Comparison of ENCODE assay signal across 10 cellular contexts in the genomic region with DNA sequence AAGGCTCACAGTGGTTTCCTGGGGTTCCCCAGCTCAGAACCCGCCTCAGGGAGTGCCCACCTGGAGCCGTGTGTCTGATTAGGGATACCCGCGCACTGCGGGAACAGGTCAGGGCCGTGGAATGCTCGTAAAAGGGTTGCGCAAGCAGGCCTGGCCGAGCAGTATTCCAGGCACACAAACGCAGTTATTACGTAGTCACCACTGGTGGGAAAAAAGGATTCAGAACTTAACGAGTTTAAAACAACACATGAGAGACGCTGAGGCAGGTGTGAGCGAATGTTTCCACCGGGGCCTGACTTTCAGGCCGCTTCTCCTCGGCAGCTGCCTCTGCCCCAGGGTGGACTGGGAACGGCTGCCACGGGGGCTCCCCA. TPM values are rescaled to one million over a fixed set of nuclear protein-coding genes. Genes with fewer than 3 reads are reported as not detected.
DNase-seq lines count a peak whose midpoint lies in the region; TF ChIP-seq lines count a peak whose summit lies in the region.
"Had no signal": no experiment of that assay in that cellular context is flagged by ENCODE, and none has a peak within 500 bp of the region (broad histone marks: within the 10 kb centered on the region; RNA-seq: fewer than 3 reads in every experiment).

No MANE protein-coding gene starts in this region.

- H3K9me3 Mint-ChIP-seq in activated CD4-positive, alpha-beta memory T cell treated with anti-CD3 and anti-CD28 coated beads, Interleukin-2, amount 10 ng/mL, durations not matched to agents 7 days and 5 days = peaks cover 3% of the 10 kb centered on the region
- no peaks in the 10 kb centered on the region for H3K9me3 Mint-ChIP-seq in activated T-helper 1 cell treated with anti-CD3 and anti-CD28 coated beads, Interleukin-12 subunit alpha, Interleukin-12 subunit beta, Interleukin-2, Interleukin-4 antibody, amounts not matched to agents 30 ng/mL and 10 ng/mL and 1 ng/mL, durations not matched to agents 14 hours and 24 hours and 36 hours

- DNase-seq in HCEC 1CT (peak; percentile 69), RPMI7951 (ENCODE audit: low read depth) (peak; percentile 60), foreskin fibroblast (peak; percentile 85 to 93), transverse colon (peak; percentile 57), GM13976 (ENCODE audit: low spot score) (no peak)
- DNase-seq in activated CD4-positive, alpha-beta memory T cell treated with anti-CD3 and anti-CD28 coated beads, Interleukin-2, amount 10 ng/mL, durations not matched to agents 7 days and 5 days = no peak
- DNase-seq in activated T-helper 1 cell treated with anti-CD3 and anti-CD28 coated beads, Interleukin-12 subunit alpha, Interleukin-12 subunit beta, Interleukin-2, Interleukin-4 antibody, amounts not matched to agents 30 ng/mL and 10 ng/mL and 1 ng/mL, durations not matched to agents 14 hours and 24 hours and 36 hours (ENCODE audit: low spot score) = no peak
- DNase-seq: activated CD8-positive, alpha-beta memory T cell treated with anti-CD3 and anti-CD28 coated beads, Interleukin-2, amount 50 U/mL, for 4 hours; NCI-H1694 treated with DMSO at 0.1 percent for 48 hours had no signal

- TF ChIP-seq CTCF in foreskin fibroblast (IDR thresholded peaks at IDR 0.05; ENCODE audit: low read depth, low read length) (no peak), transverse colon (IDR thresholded peaks at IDR 0.05) (no peak), GM13976 (IDR thresholded peaks at IDR 0.05; ENCODE audit: borderline replicate concordance, control extremely low read depth, extremely low read depth, insufficient read depth, missing control alignments) (no peak)

- H3K36me3 ChIP-seq in transverse colon = no peaks in the 10 kb centered on the region

- no peak for TF ChIP-seq POLR2A in transverse colon (IDR thresholded peaks at IDR 0.05)

- H3K27me3 ChIP-seq in transverse colon = peaks cover 16% of the 10 kb centered on the region

- 10 to 32% methylated on average over 2 to 8 of the region's 19 CpGs for WGBS in transverse colon (ENCODE audit: low coverage in 1 of 2), 2 donors

- H3K4me3 Mint-ChIP-seq in activated CD4-positive, alpha-beta memory T cell treated with anti-CD3 and anti-CD28 coated beads, Interleukin-2, amount 10 ng/mL, durations not matched to agents 7 days and 5 days = no peak overlapping the region
- H3K4me3 Mint-ChIP-seq in activated T-helper 1 cell treated with anti-CD3 and anti-CD28 coated beads, Interleukin-12 subunit alpha, Interleukin-12 subunit beta, Interleukin-2, Interleukin-4 antibody, amounts not matched to agents 30 ng/mL and 10 ng/mL and 1 ng/mL, durations not matched to agents 14 hours and 24 hours and 36 hours = no peak overlapping the region

- intact Hi-C loops in transverse colon (cut with DNase I; ENCODE audit: low total_unique reads) = no loop called here
- intact Hi-C loops in activated T-helper 1 cell treated with anti-CD3 and anti-CD28 coated beads, Interleukin-12 subunit alpha, Interleukin-12 subunit beta, Interleukin-2, Interleukin-4 antibody, amounts not matched to agents 30 ng/mL and 10 ng/mL and 1 ng/mL, durations not matched to agents 14 hours and 24 hours and 36 hours (cut with micrococcal nuclease) = no loop called here

- no peaks in the 10 kb centered on the region for H3K27me3 Mint-ChIP-seq in activated CD4-positive, alpha-beta memory T cell treated with anti-CD3 and anti-CD28 coated beads, Interleukin-2, amount 10 ng/mL, durations not matched to agents 7 days and 5 days
- no peaks in the 10 kb centered on the region for H3K27me3 Mint-ChIP-seq in activated T-helper 1 cell treated with anti-CD3 and anti-CD28 coated beads, Interleukin-12 subunit alpha, Interleukin-12 subunit beta, Interleukin-2, Interleukin-4 antibody, amounts not matched to agents 30 ng/mL and 10 ng/mL and 1 ng/mL, durations not matched to agents 14 hours and 24 hours and 36 hours (ENCODE audit: insufficient read depth)

- no peak overlapping the region for H3K27ac ChIP-seq in transverse colon

- TF ChIP-seq EP300 in transverse colon (IDR thresholded peaks at IDR 0.05; ENCODE audit: low read depth) = no peak

- H3K4me3 ChIP-seq in foreskin fibroblast (ENCODE audit: low read depth in 1 of 2, low read length in 2 of 2) (no peak overlapping the region), transverse colon (no peak overlapping the region)

- H3K4me1 ChIP-seq in transverse colon = peaks cover 0 to 3% (median 1%) of the 10 kb centered on the region in 4 donors

- CTCF ChIA-PET in activated CD4-positive, alpha-beta memory T cell treated with anti-CD3 and anti-CD28 coated beads, Interleukin-2, amount 10 ng/mL, durations not matched to agents 7 days and 5 days (lab: Charles Lee) = no interaction called here

- H3K36me3 Mint-ChIP-seq in activated CD4-positive, alpha-beta memory T cell treated with anti-CD3 and anti-CD28 coated beads, Interleukin-2, amount 10 ng/mL, durations not matched to agents 7 days and 5 days (ENCODE audit: low read depth) = peaks cover under 1% of the 10 kb centered on the region
- H3K36me3 Mint-ChIP-seq in activated T-helper 1 cell treated with anti-CD3 and anti-CD28 coated beads, Interleukin-12 subunit alpha, Interleukin-12 subunit beta, Interleukin-2, Interleukin-4 antibody, amounts not matched to agents 30 ng/mL and 10 ng/mL and 1 ng/mL, durations not matched to agents 14 hours and 24 hours and 36 hours (ENCODE audit: low read depth) = peaks cover 2% of the 10 kb centered on the region

- H3K9me3 ChIP-seq in transverse colon = no peaks in the 10 kb centered on the region

- H3K27ac Mint-ChIP-seq in activated CD4-positive, alpha-beta memory T cell treated with anti-CD3 and anti-CD28 coated beads, Interleukin-2, amount 10 ng/mL, durations not matched to agents 7 days and 5 days = no peak overlapping the region
- H3K27ac Mint-ChIP-seq in activated T-helper 1 cell treated with anti-CD3 and anti-CD28 coated beads, Interleukin-12 subunit alpha, Interleukin-12 subunit beta, Interleukin-2, Interleukin-4 antibody, amounts not matched to agents 30 ng/mL and 10 ng/mL and 1 ng/mL, durations not matched to agents 14 hours and 24 hours and 36 hours = no peak overlapping the region

- POLR2A ChIA-PET in activated CD4-positive, alpha-beta memory T cell treated with anti-CD3 and anti-CD28 coated beads, Interleukin-2, amount 10 ng/mL, durations not matched to agents 7 days and 5 days (lab: Charles Lee) = interaction anchor here (0.9 kb wide), 1 partner anchor 10 kb away, joined by 3 read pairs; no protein-coding TSS in a partner anchor

- H3K4me1 Mint-ChIP-seq in activated CD4-positive, alpha-beta memory T cell treated with anti-CD3 and anti-CD28 coated beads, Interleukin-2, amount 10 ng/mL, durations not matched to agents 7 days and 5 days = peaks cover 14% of the 10 kb centered on the region
- H3K4me1 Mint-ChIP-seq in activated T-helper 1 cell treated with anti-CD3 and anti-CD28 coated beads, Interleukin-12 subunit alpha, Interleukin-12 subunit beta, Interleukin-2, Interleukin-4 antibody, amounts not matched to agents 30 ng/mL and 10 ng/mL and 1 ng/mL, durations not matched to agents 14 hours and 24 hours and 36 hours (ENCODE audit: low read depth) = no peaks in the 10 kb centered on the region

- in situ Hi-C loops in transverse colon (cut with MboI; ENCODE audit: low pct_ligation_motif_present in 1 of 4, low pct_unique_long_range_greater_than_20kb in 1 of 4, low sequenced_read_pairs in 3 of 4) (no loop called here), GM13976 (cut with MboI; ENCODE audit: low sequenced_read_pairs, unreplicated experiment) (no loop called here)

RNA-seq across cellular contexts. Expression of a gene that starts 18.2 kb away (rescaled TPM):
- total RNA-seq in RPMI7951 (2014; rRNA removed; shearing (Covaris generic)) = 0.12 and 0.29 TPM in 2 replicates
- 1 to 10 TPM in 3 of 4 donors, under 1 TPM in 1; 1.00 to 7.3 (median 4.6) TPM for total RNA-seq in transverse colon
- total RNA-seq in activated CD4-positive, alpha-beta memory T cell treated with anti-CD3 and anti-CD28 coated beads, Interleukin-2, amount 10 ng/mL, durations not matched to agents 7 days and 5 days = 10 to 100 TPM; 32.7 to 33.8 TPM
- 2.5 and 2.9 TPM in 2 replicates for total RNA-seq in activated T-helper 1 cell treated with anti-CD3 and anti-CD28 coated beads, Interleukin-12 subunit alpha, Interleukin-12 subunit beta, Interleukin-2, Interleukin-4 antibody, amounts not matched to agents 30 ng/mL and 10 ng/mL and 1 ng/mL, durations not matched to agents 14 hours and 24 hours and 36 hours

RNA-seq across cellular contexts. Expression of a gene that starts 32.1 kb away (rescaled TPM):
- 15.0 and 17.6 TPM in 2 replicates for total RNA-seq in RPMI7951 (2014; rRNA removed; shearing (Covaris generic))
- total RNA-seq in transverse colon = 10 to 100 TPM; 41.1 to 58.3 (median 47.3) TPM
- 10 to 100 TPM; 71.7 to 72.6 TPM for total RNA-seq in activated CD4-positive, alpha-beta memory T cell treated with anti-CD3 and anti-CD28 coated beads, Interleukin-2, amount 10 ng/mL, durations not matched to agents 7 days and 5 days
- 65.6 and 67.6 TPM in 2 replicates for total RNA-seq in activated T-helper 1 cell treated with anti-CD3 and anti-CD28 coated beads, Interleukin-12 subunit alpha, Interleukin-12 subunit beta, Interleukin-2, Interleukin-4 antibody, amounts not matched to agents 30 ng/mL and 10 ng/mL and 1 ng/mL, durations not matched to agents 14 hours and 24 hours and 36 hours

RNA-seq across cellular contexts. Expression of a gene that starts 35.8 kb away (rescaled TPM):
- total RNA-seq in RPMI7951 (2014; rRNA removed; shearing (Covaris generic)) = not detected in 2 replicates
- total RNA-seq in transverse colon = 1 to 10 TPM in 1 of 4 donors, under 1 TPM in 1, not detected in 2; 0.64 to 1.1 TPM
- total RNA-seq in activated CD4-positive, alpha-beta memory T cell treated with anti-CD3 and anti-CD28 coated beads, Interleukin-2, amount 10 ng/mL, durations not matched to agents 7 days and 5 days = not detected
- not detected in 2 replicates for total RNA-seq in activated T-helper 1 cell treated with anti-CD3 and anti-CD28 coated beads, Interleukin-12 subunit alpha, Interleukin-12 subunit beta, Interleukin-2, Interleukin-4 antibody, amounts not matched to agents 30 ng/mL and 10 ng/mL and 1 ng/mL, durations not matched to agents 14 hours and 24 hours and 36 hours
- total RNA-seq: pulmonary artery endothelial cell had no signal

Comparison
In these comparisons a context has a peak if more than half of its experiments do, and no peak if none do; other contexts are left out.
1. DNase-seq: peak in HCEC 1CT (single experiment), RPMI7951 (single experiment), foreskin fibroblast (2 of 2) and transverse colon (single experiment); none in GM13976 (single experiment), activated CD4-positive, alpha-beta memory T cell treated with anti-CD3 and anti-CD28 coated beads, Interleukin-2, amount 10 ng/mL, durations not matched to agents 7 days and 5 days (single experiment) and activated T-helper 1 cell treated with anti-CD3 and anti-CD28 coated beads, Interleukin-12 subunit alpha, Interleukin-12 subunit beta, Interleukin-2, Interleukin-4 antibody, amounts not matched to agents 30 ng/mL and 10 ng/mL and 1 ng/mL, durations not matched to agents 14 hours and 24 hours and 36 hours (single experiment).